In genomic region chr2:168246072-168246482, GRCh38 we compare ENCODE assay signal across 8 cellular contexts. TPM values are rescaled to one million over a fixed set of nuclear protein-coding genes. Genes with fewer than 3 reads are reported as not detected.
DNase-seq lines count a peak whose midpoint lies in the region; ATAC-seq and TF ChIP-seq lines count a peak whose summit lies in the region.

No MANE protein-coding gene starts in this region.

- H3K9me3 Mint-ChIP-seq in activated CD8-positive, alpha-beta T cell treated with anti-CD3 and anti-CD28 coated beads, Interleukin-2, amount 10 ng/mL, durations not matched to agents 7 days and 5 days (ENCODE audit: insufficient read depth), result no peaks in the 10 kb centered on the region

- no peak for ATAC-seq in activated CD8-positive, alpha-beta T cell treated with anti-CD3 and anti-CD28 coated beads, Interleukin-2, amount 10 ng/mL, durations not matched to agents 7 days and 5 days
- ATAC-seq in HG03457 (IDR thresholded peaks at IDR 0.05; ENCODE audit: unreplicated experiment), result no peak

- CTCF ChIA-PET in activated CD8-positive, alpha-beta T cell treated with anti-CD3 and anti-CD28 coated beads, Interleukin-2, amount 10 ng/mL, durations not matched to agents 7 days and 5 days (lab: Charles Lee), result interaction anchor here (0.7 to 1.0 kb wide), 2 partner anchors 89 to 127 kb away, joined by 3 read pairs; no protein-coding TSS in a partner anchor

- H3K27ac ChIP-seq in stomach smooth muscle (ENCODE audit: low read length), result no peak overlapping the region

- H3K36me3 Mint-ChIP-seq in activated CD8-positive, alpha-beta T cell treated with anti-CD3 and anti-CD28 coated beads, Interleukin-2, amount 10 ng/mL, durations not matched to agents 7 days and 5 days (ENCODE audit: low read depth), result peaks cover 12% of the 10 kb centered on the region

- peaks cover 36% of the 10 kb centered on the region for H3K4me1 Mint-ChIP-seq in activated CD8-positive, alpha-beta T cell treated with anti-CD3 and anti-CD28 coated beads, Interleukin-2, amount 10 ng/mL, durations not matched to agents 7 days and 5 days (ENCODE audit: low read depth)

- POLR2A ChIA-PET in activated CD8-positive, alpha-beta T cell treated with anti-CD3 and anti-CD28 coated beads, Interleukin-2, amount 10 ng/mL, durations not matched to agents 7 days and 5 days (lab: Charles Lee), result interaction anchor here (0.6 to 1.6 kb wide), 2 partner anchors 51 to 111 kb away, joined by 3 to 5 read pairs; no protein-coding TSS in a partner anchor

- peaks cover 1% of the 10 kb centered on the region for H3K4me1 ChIP-seq in iPS-15b (ENCODE audit: control insufficient read depth, insufficient read depth, low read length)
- H3K4me1 ChIP-seq in stomach smooth muscle (ENCODE audit: control insufficient read depth, insufficient read depth, low read length), result peaks cover 34% of the 10 kb centered on the region

- in situ Hi-C loops in GM13976 (cut with MboI; ENCODE audit: low sequenced_read_pairs, unreplicated experiment), result no loop called here

- H3K4me3 ChIP-seq in iPS-15b (ENCODE audit: low read depth, low read length), result peak overlapping the region; percentile 45
- peak overlapping the region; percentile 82 to 83 for H3K4me3 ChIP-seq in stomach smooth muscle (ENCODE audit: low read length in 2 of 2)

- H3K36me3 ChIP-seq in iPS-15b (ENCODE audit: control insufficient read depth, insufficient read depth, low read length), result no peaks in the 10 kb centered on the region
- H3K36me3 ChIP-seq in stomach smooth muscle (ENCODE audit: control insufficient read depth in 2 of 2, insufficient read depth in 2 of 2, low read length in 2 of 2), result no peaks in the 10 kb centered on the region

- H3K9me3 ChIP-seq in iPS-15b (ENCODE audit: control insufficient read depth, insufficient read depth, low read length), result no peaks in the 10 kb centered on the region
- H3K9me3 ChIP-seq in stomach smooth muscle (ENCODE audit: control insufficient read depth in 2 of 2, low read length in 2 of 2), result no peaks in the 10 kb centered on the region

- H3K27me3 ChIP-seq in iPS-15b (ENCODE audit: control insufficient read depth, insufficient read depth, low read length), result peaks cover 9% of the 10 kb centered on the region
- H3K27me3 ChIP-seq in stomach smooth muscle (ENCODE audit: control insufficient read depth in 1 of 2, insufficient read depth in 2 of 2, low read length in 2 of 2), result no peaks in the 10 kb centered on the region

- peak overlapping the region; percentile 95 for H3K27ac Mint-ChIP-seq in activated CD8-positive, alpha-beta T cell treated with anti-CD3 and anti-CD28 coated beads, Interleukin-2, amount 10 ng/mL, durations not matched to agents 7 days and 5 days

- TF ChIP-seq CTCF in GM13976 (IDR thresholded peaks at IDR 0.05; ENCODE audit: borderline replicate concordance, control extremely low read depth, extremely low read depth, insufficient read depth, missing control alignments), result no peak

- H3K27me3 Mint-ChIP-seq in activated CD8-positive, alpha-beta T cell treated with anti-CD3 and anti-CD28 coated beads, Interleukin-2, amount 10 ng/mL, durations not matched to agents 7 days and 5 days (ENCODE audit: low read depth), result peaks cover 2% of the 10 kb centered on the region

- H3K9ac ChIP-seq in iPS-15b (ENCODE audit: low read depth, low read length), result no peak overlapping the region
- H3K9ac ChIP-seq in stomach smooth muscle (ENCODE audit: low read length in 2 of 2), result peak overlapping the region; percentile 68 to 71

- H3K4me3 Mint-ChIP-seq in activated CD8-positive, alpha-beta T cell treated with anti-CD3 and anti-CD28 coated beads, Interleukin-2, amount 10 ng/mL, durations not matched to agents 7 days and 5 days, result peak overlapping the region; percentile 90

- DNase-seq in NCI-H2227 (lab: John Stamatoyannopoulos, UW; ENCODE audit: unreplicated experiment), result peak; percentile 45
- DNase-seq in NCI-H2227 treated with DMSO at 0.1 percent for 48 hours (lab: John Stamatoyannopoulos, UW), result no peak
- DNase-seq in activated CD8-positive, alpha-beta T cell treated with anti-CD3 and anti-CD28 coated beads, Interleukin-2, amount 10 ng/mL, durations not matched to agents 7 days and 5 days, result no peak
- DNase-seq in activated effector memory CD4-positive, alpha-beta T cell treated with Interleukin-2 at 50 U/mL for 16 hours, result no peak
- DNase-seq in GM13976 (ENCODE audit: low spot score), result no peak

RNA-seq across cellular contexts. Expression of gene STK39, which starts 1.3 kb away (rescaled TPM):
- total RNA-seq in activated CD8-positive, alpha-beta T cell treated with anti-CD3 and anti-CD28 coated beads, Interleukin-2, amount 10 ng/mL, durations not matched to agents 7 days and 5 days, result 10 to 100 TPM; 33.4 to 34.8 TPM
